8 cellular contexts compared by ENCODE assay signal in genomic region chr19:50330365-50331078, GRCh38. TPM values are rescaled to one million over a fixed set of nuclear protein-coding genes. Genes with fewer than 3 reads are reported as not detected.
A peak's percentile ranks its signal among the peaks of the same experiment; 100 is the strongest.
DNase-seq lines count a peak whose midpoint lies in the region; ATAC-seq and FAIRE-seq lines count a peak whose summit lies in the region.

No MANE protein-coding gene starts in this region.

- DNase-seq in ACHN (peak; percentile 76), NCI-H1048 (lab: John Stamatoyannopoulos, UW) (peak; percentile 76), T follicular helper cell (ENCODE audit: low read depth) (peak; percentile 73), amygdala (lab: John Stamatoyannopoulos, UW) (peak in 55 of 56 donors; percentile 34 to 91 (median 80)), immature natural killer cell (peak; percentile 65 to 79 (median 67)), small intestine (peak; percentile 56), foreskin melanocyte (no peak)

- H3K4me1 Mint-ChIP-seq in immature natural killer cell, result peaks cover 51 to 58% of the 10 kb centered on the region in 2 donors

- no peak overlapping the region for H3K4me3 ChIP-seq in small intestine (ENCODE audit: low read depth in 1 of 2, low read length in 2 of 2)

- ATAC-seq in GM19395 (IDR thresholded peaks at IDR 0.05; ENCODE audit: unreplicated experiment), result peak; percentile 23

- H3K4me1 ChIP-seq in small intestine (ENCODE audit: control insufficient read depth in 2 of 2, insufficient read depth in 1 of 2, low read depth in 1 of 2, low read length in 1 of 2), result peaks cover 3% of the 10 kb centered on the region in 2 donors

- H3K9me3 Mint-ChIP-seq in immature natural killer cell, result peaks cover 0 to 37% (median 11%) of the 10 kb centered on the region in 6 donors

- peaks cover 3 to 11% (median 8%) of the 10 kb centered on the region in 3 donors for H3K36me3 Mint-ChIP-seq in immature natural killer cell

- H3K36me3 ChIP-seq in small intestine (ENCODE audit: control insufficient read depth in 2 of 2, insufficient read depth in 2 of 2, low read length in 2 of 2), result no peaks in the 10 kb centered on the region

- in situ Hi-C loops in ACHN (cut with HindIII; ENCODE audit: low pct_ligation_motif_present, low pct_unique_long_range_greater_than_20kb, low sequenced_read_pairs), result no loop called here

- H3K27ac ChIP-seq in small intestine (ENCODE audit: low read depth in 1 of 2, low read length in 1 of 2), result no peak overlapping the region

- H3K9me3 ChIP-seq in small intestine (ENCODE audit: control insufficient read depth, low read depth), result no peaks in the 10 kb centered on the region

- FAIRE-seq in small intestine (lab: Jason Lieb, UNC), result no peak

- peak overlapping the region in 2 of 6 donors; percentile 22 to 53 for H3K27ac Mint-ChIP-seq in immature natural killer cell

- H3K4me3 Mint-ChIP-seq in immature natural killer cell, result peak overlapping the region; percentile 65 to 83 (median 73)

- peaks cover 30 to 53% (median 48%) of the 10 kb centered on the region in 3 donors for H3K27me3 Mint-ChIP-seq in immature natural killer cell (ENCODE audit: low read depth in 3 of 3)

- WGBS in small intestine, 3 donors, result 2 to 4% (median 4%) methylated on average over 33 to 48 of the region's 48 CpGs

- H3K27me3 ChIP-seq in small intestine (ENCODE audit: control insufficient read depth in 2 of 2, insufficient read depth in 2 of 2, low read length in 2 of 2), result peaks cover 0 to 23% of the 10 kb centered on the region in 2 donors

RNA-seq across cellular contexts. Expression of gene KCNC3, which starts 1.3 kb away (rescaled TPM):
- polyA plus RNA-seq in immature natural killer cell, result not detected
- polyA plus RNA-seq in small intestine, result under 1 TPM; 0.22 to 0.60 (median 0.27) TPM

RNA-seq across cellular contexts. Expression of gene NAPSA, which starts 34.9 kb away (rescaled TPM):
- polyA plus RNA-seq in immature natural killer cell (1 to 10 TPM in 1 of 3 donors, under 1 TPM in 1, not detected in 1; 0.50 to 2.2 TPM), small intestine (1 to 10 TPM; 1.8 to 9.6 (median 7.0) TPM)

RNA-seq across cellular contexts. Expression of gene NR1H2, which starts 45.7 kb away (rescaled TPM):
- polyA plus RNA-seq in immature natural killer cell, result 10 to 100 TPM; 65.0 to 84.9 (median 68.8) TPM
- polyA plus RNA-seq in small intestine, result 10 to 100 TPM; 55.1 to 78.4 (median 70.2) TPM

RNA-seq across cellular contexts. Expression of gene POLD1, which starts 53.6 kb away (rescaled TPM):
- 10 to 100 TPM; 14.5 to 24.8 (median 22.8) TPM for polyA plus RNA-seq in immature natural killer cell
- 10 to 100 TPM; 28.1 to 34.0 (median 33.1) TPM for polyA plus RNA-seq in small intestine
